In the genomic region with DNA sequence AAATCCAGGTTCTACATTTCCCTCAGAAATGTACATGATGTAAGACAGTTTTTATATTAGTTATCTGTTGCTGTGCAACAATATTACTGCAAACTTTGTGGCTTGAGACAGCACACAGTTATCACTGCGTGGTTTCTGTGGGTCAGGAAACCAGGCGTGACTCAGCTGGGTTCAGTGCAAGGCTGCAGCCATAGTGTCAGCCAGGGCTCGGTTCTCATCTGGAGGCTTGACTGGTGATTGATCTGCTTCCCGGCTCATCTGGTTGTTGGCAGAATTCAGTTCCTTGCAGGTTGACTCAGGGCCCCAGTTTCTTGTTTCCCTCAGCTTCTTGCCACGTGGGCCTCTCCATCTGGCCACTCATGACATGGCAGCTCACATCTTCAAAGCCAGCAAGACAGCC, we compare ENCODE assay signal across 8 cellular contexts.
DNase-seq lines count a peak whose midpoint lies in the region; ATAC-seq and TF ChIP-seq lines count a peak whose summit lies in the region.
"Not testable (repeated sequence)": the region's sequence is repeated elsewhere in the genome, so short reads cannot be mapped to it uniquely, and the experiment has no call there.

No MANE protein-coding gene starts in this region.

- H3K4me3 ChIP-seq in CD4-positive, alpha-beta memory T cell (ENCODE audit: low read length in 2 of 2); fibroblast of lung (replicated peaks in 1 of 4; ENCODE audit: control extremely low read depth in 1 of 4, insufficient read depth in 1 of 4, low read depth in 3 of 4, low read length in 4 of 4): not testable (repeated sequence)

- ATAC-seq in activated CD8-positive, alpha-beta T cell treated with anti-CD3 and anti-CD28 coated beads for 36 hours, result not testable (repeated sequence)

- not testable (repeated sequence) for TF ChIP-seq CTCF in activated CD8-positive, alpha-beta T cell treated with anti-CD3 and anti-CD28 coated beads for 36 hours (IDR thresholded peaks at IDR 0.05); fibroblast of lung (conservative IDR thresholded peaks at IDR 0.05 in 1 of 2, IDR thresholded peaks at IDR 0.05 in 1 of 2; ENCODE audit: low read depth in 1 of 2, low read length in 2 of 2)

- not testable (repeated sequence) for H3K79me2 ChIP-seq in fibroblast of lung (ENCODE audit: control insufficient read depth, insufficient read depth, low read length)

- not testable (repeated sequence) for H3K36me3 ChIP-seq in CD4-positive, alpha-beta memory T cell (ENCODE audit: insufficient read depth, low read length); fibroblast of lung (ENCODE audit: control insufficient read depth, insufficient read depth, low read length)

- not testable (repeated sequence) for H3K9ac ChIP-seq in fibroblast of lung (ENCODE audit: insufficient read depth, low read length)

- H3K4me2 ChIP-seq in fibroblast of lung (ENCODE audit: extremely low read depth, insufficient read depth, low read length), result not testable (repeated sequence)

- not testable (repeated sequence) for H3K4me3 Mint-ChIP-seq in CD4-positive, alpha-beta memory T cell; activated CD8-positive, alpha-beta T cell treated with anti-CD3 and anti-CD28 coated beads for 36 hours

- intact Hi-C loops in CD4-positive, alpha-beta memory T cell (cut with micrococcal nuclease); activated CD8-positive, alpha-beta T cell treated with anti-CD3 and anti-CD28 coated beads for 36 hours (cut with micrococcal nuclease): not testable (repeated sequence)

- H3K27ac ChIP-seq in CD4-positive, alpha-beta memory T cell (ENCODE audit: low read depth, low read length); fibroblast of lung (ENCODE audit: insufficient read depth, low read length): not testable (repeated sequence)

- H3K27me3 ChIP-seq in CD4-positive, alpha-beta memory T cell (ENCODE audit: insufficient read depth, low read length); fibroblast of lung (ENCODE audit: control insufficient read depth, insufficient read depth, low read length): not testable (repeated sequence)

- DNase-seq in CD4-positive, alpha-beta memory T cell, result peak in 4 of 5 donors; percentile 33 to 59 (median 34)
- DNase-seq in HT1080 (ENCODE audit: low read depth), result peak; percentile 75
- DNase-seq in SIG-M5 treated with dmso at 0.1 percent for 504 hours (lab: John Stamatoyannopoulos, UW; ENCODE audit: unreplicated experiment), result peak; percentile 20
- DNase-seq in activated CD8-positive, alpha-beta T cell treated with anti-CD3 and anti-CD28 coated beads for 36 hours, result peak; percentile 48
- DNase-seq in amniotic epithelial cell (ENCODE audit: low read depth), result peak; percentile 97
- peak; percentile 85 to 94 for DNase-seq in fibroblast of lung (ENCODE audit: low read depth in 2 of 2)
- peak; percentile 5 for DNase-seq in renal cortical epithelial cell (ENCODE audit: low read depth)
- DNase-seq in stimulated activated CD8-positive, alpha-beta memory T cell treated with anti-CD3 and anti-CD28 coated beads, Interleukin-4, amount 100 ng/mL, for 48 hours, result peak; percentile 67

- not testable (repeated sequence) for H3K27me3 Mint-ChIP-seq in CD4-positive, alpha-beta memory T cell; activated CD8-positive, alpha-beta T cell treated with anti-CD3 and anti-CD28 coated beads for 36 hours

- peak overlapping the region in 5 of 7 donors; percentile 29 to 94 (median 90) for H3K27ac Mint-ChIP-seq in CD4-positive, alpha-beta memory T cell
- H3K27ac Mint-ChIP-seq in activated CD8-positive, alpha-beta T cell treated with anti-CD3 and anti-CD28 coated beads for 36 hours, result not testable (repeated sequence)

- not testable (repeated sequence) for H3K9me3 ChIP-seq in CD4-positive, alpha-beta memory T cell (ENCODE audit: control insufficient read depth in 1 of 2, low read length in 2 of 2); fibroblast of lung (ENCODE audit: control insufficient read depth, insufficient read depth, low read depth, low read length)

- POLR2A ChIA-PET in CD4-positive, alpha-beta memory T cell (lab: Charles Lee; ENCODE audit: partially characterized antibody); activated CD8-positive, alpha-beta T cell treated with anti-CD3 and anti-CD28 coated beads for 36 hours (lab: Charles Lee): not testable (repeated sequence)

- not testable (repeated sequence) for H3K36me3 Mint-ChIP-seq in CD4-positive, alpha-beta memory T cell; activated CD8-positive, alpha-beta T cell treated with anti-CD3 and anti-CD28 coated beads for 36 hours (ENCODE audit: low read depth)

- peaks cover 0 to 15% (median 1%) of the 10 kb centered on the region in 4 donors for H3K4me1 Mint-ChIP-seq in CD4-positive, alpha-beta memory T cell
- not testable (repeated sequence) for H3K4me1 Mint-ChIP-seq in activated CD8-positive, alpha-beta T cell treated with anti-CD3 and anti-CD28 coated beads for 36 hours (ENCODE audit: low read depth)

- H3K4me1 ChIP-seq in CD4-positive, alpha-beta memory T cell (ENCODE audit: insufficient read depth, low read length); fibroblast of lung (ENCODE audit: control insufficient read depth, extremely low read depth, insufficient read depth, low read length): not testable (repeated sequence)

- not testable (repeated sequence) for H2AFZ ChIP-seq in fibroblast of lung (ENCODE audit: low read length)

- peaks cover 0 to 45% (median 24%) of the 10 kb centered on the region in 8 donors for H3K9me3 Mint-ChIP-seq in CD4-positive, alpha-beta memory T cell
- H3K9me3 Mint-ChIP-seq in activated CD8-positive, alpha-beta T cell treated with anti-CD3 and anti-CD28 coated beads for 36 hours, result peaks cover 16% of the 10 kb centered on the region

- CTCF ChIA-PET in CD4-positive, alpha-beta memory T cell (lab: Charles Lee; ENCODE audit: partially characterized antibody); activated CD8-positive, alpha-beta T cell treated with anti-CD3 and anti-CD28 coated beads for 36 hours (lab: Charles Lee): not testable (repeated sequence)

- H4K20me1 ChIP-seq in fibroblast of lung (ENCODE audit: control insufficient read depth, extremely low read depth, insufficient read depth, low read length), result not testable (repeated sequence)

Comparison
In these comparisons a context has a peak if more than half of its experiments do, and no peak if none do; other contexts are left out.
1. DNase-seq: peak in every context shown above with its lines; median percentile 97 in amniotic epithelial cell; 90 in fibroblast of lung; 75 in HT1080; 67 in stimulated activated CD8-positive, alpha-beta memory T cell treated with anti-CD3 and anti-CD28 coated beads, Interleukin-4, amount 100 ng/mL, for 48 hours; 48 in activated CD8-positive, alpha-beta T cell treated with anti-CD3 and anti-CD28 coated beads for 36 hours; 34 in CD4-positive, alpha-beta memory T cell; 20 in SIG-M5 treated with dmso at 0.1 percent for 504 hours; 5 in renal cortical epithelial cell.